In the genomic region with DNA sequence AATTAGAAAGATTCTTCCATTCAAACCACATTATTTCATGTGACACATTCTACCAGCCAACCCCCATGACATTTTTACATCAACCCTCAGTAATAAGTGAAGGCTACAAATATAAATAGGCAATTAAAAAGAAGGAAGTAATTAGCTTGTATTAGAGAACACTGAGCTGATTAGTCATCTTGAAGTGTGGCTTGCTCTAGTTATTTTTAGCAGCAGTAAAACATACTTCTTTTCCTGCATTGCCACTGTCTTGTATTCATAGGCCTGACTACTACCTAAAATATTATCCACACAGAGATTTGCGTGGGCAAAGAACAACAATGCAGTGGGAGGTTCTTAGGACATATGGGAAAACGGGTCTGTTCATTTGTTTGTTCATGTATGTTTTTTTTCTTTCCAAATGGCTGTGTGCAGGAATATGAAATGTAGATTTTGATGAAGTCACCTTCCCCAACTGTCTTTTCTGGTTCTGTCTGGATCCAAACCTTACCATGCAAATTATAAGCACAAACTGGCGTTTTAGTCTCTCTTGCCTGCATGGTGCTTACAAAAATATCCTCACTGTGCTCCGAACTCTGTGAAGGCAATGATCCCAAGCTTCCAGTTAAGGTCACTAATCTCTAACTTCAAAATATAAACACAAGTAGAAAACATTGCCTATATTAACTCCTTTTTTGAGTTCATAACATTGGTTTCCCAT, we compare ENCODE assay signal across 11 cellular contexts. TPM values are rescaled to one million over a fixed set of nuclear protein-coding genes. Genes with fewer than 3 reads are reported as not detected.
DNase-seq lines count a peak whose midpoint lies in the region; ATAC-seq and TF ChIP-seq lines count a peak whose summit lies in the region.
"Had no signal": no experiment of that assay in that cellular context is flagged by ENCODE, and none has a peak within 500 bp of the region (broad histone marks: within the 10 kb centered on the region; RNA-seq: fewer than 3 reads in every experiment).

No MANE protein-coding gene starts in this region.

- intact Hi-C loops in colonic mucosa (cut with DNase I): no loop called here

- TF ChIP-seq CTCF in epithelial cell of esophagus (IDR thresholded peaks at IDR 0.05; ENCODE audit: insufficient read depth, low read depth, low read length, missing control alignments) (no peak), colonic mucosa (IDR thresholded peaks at IDR 0.05) (no peak)

- ATAC-seq in HG03378 (IDR thresholded peaks at IDR 0.05; ENCODE audit: unreplicated experiment): no peak

- H3K9ac ChIP-seq in colonic mucosa (ENCODE audit: low read depth in 2 of 2, low read length in 2 of 2): no peak overlapping the region

- H3K27me3 ChIP-seq in colonic mucosa: no peaks in the 10 kb centered on the region

- H3K27ac ChIP-seq in colonic mucosa: no peak overlapping the region

- H3K36me3 ChIP-seq in colonic mucosa: no peaks in the 10 kb centered on the region

- H3K4me3 ChIP-seq in epithelial cell of esophagus (ENCODE audit: low read length) (no peak overlapping the region), skeletal muscle cell (ENCODE audit: low read depth, low read length) (no peak overlapping the region), colonic mucosa (no peak overlapping the region)

- H3K4me1 ChIP-seq in colonic mucosa: no peaks in the 10 kb centered on the region

- peak; percentile 13 for DNase-seq in DMS153 (lab: John Stamatoyannopoulos, UW)
- no peak for DNase-seq in DMS153 treated with DMSO at 0.1 percent for 48 hours (lab: John Stamatoyannopoulos, UW; ENCODE audit: unreplicated experiment)
- peak; percentile 99 for DNase-seq in NOMO-1 treated with DMSO at 0.1 percent for 48 hours (lab: John Stamatoyannopoulos, UW; ENCODE audit: unreplicated experiment)
- DNase-seq in epithelial cell of esophagus (ENCODE audit: low read depth): peak; percentile 79
- peak; percentile 62 for DNase-seq in skeletal muscle cell (ENCODE audit: low read depth)
- no peak for DNase-seq in middle frontal gyrus (ENCODE audit: extremely low spot score, low spot score)
- no peak for DNase-seq in colonic mucosa
- DNase-seq: activated T-cell treated with anti-CD3 and anti-CD28 coated beads, Interleukin-2, amount 50 U/mL, for 1 hour; endodermal cell; T-helper 1 cell had no signal

- H3K9me3 ChIP-seq in colonic mucosa: no peaks in the 10 kb centered on the region

RNA-seq across cellular contexts. Expression of gene TM4SF4, which starts 31.5 kb away (rescaled TPM):
- 1 to 10 TPM; 1.1 to 4.5 TPM for total RNA-seq in colonic mucosa
- total RNA-seq: endodermal cell had no signal

Comparison
In these comparisons a context has a peak if more than half of its experiments do, and no peak if none do; other contexts are left out.
1. DNase-seq: peak in DMS153 (single experiment), NOMO-1 treated with DMSO at 0.1 percent for 48 hours (single experiment), epithelial cell of esophagus (single experiment) and skeletal muscle cell (single experiment); none in DMS153 treated with DMSO at 0.1 percent for 48 hours (single experiment), middle frontal gyrus (single experiment) and colonic mucosa (single experiment).